In the genomic region with DNA sequence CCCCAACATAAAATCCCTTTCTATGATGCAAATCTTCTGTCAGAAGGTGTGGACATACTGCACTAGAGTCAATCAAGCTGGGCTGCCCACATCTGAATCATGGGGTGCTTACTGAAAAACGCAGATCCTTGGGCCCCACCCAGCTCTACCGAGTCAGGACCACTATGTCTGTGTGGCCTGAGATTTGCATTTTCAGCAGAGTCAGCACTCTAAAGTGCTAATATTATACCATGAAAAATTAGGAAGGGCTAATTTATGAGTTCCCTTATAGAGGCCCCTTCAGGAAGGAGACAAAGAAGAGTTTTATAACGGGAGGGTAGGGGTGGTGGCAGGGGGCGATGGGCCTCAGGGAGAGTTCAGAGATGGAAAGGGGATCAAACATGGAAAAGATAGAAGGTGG, we compare ENCODE assay signal across 1 cellular context.
A peak's percentile ranks its signal among the peaks of the same experiment; 100 is the strongest.
TF ChIP-seq lines count a peak whose summit lies in the region.

No MANE protein-coding gene starts in this region.

TF ChIP-seq in HepG2, 621 proteins besides CTCF, POLR2A, EP300 and RAD21 (continued from another document):
- TF ChIP-seq, protein P1, sequence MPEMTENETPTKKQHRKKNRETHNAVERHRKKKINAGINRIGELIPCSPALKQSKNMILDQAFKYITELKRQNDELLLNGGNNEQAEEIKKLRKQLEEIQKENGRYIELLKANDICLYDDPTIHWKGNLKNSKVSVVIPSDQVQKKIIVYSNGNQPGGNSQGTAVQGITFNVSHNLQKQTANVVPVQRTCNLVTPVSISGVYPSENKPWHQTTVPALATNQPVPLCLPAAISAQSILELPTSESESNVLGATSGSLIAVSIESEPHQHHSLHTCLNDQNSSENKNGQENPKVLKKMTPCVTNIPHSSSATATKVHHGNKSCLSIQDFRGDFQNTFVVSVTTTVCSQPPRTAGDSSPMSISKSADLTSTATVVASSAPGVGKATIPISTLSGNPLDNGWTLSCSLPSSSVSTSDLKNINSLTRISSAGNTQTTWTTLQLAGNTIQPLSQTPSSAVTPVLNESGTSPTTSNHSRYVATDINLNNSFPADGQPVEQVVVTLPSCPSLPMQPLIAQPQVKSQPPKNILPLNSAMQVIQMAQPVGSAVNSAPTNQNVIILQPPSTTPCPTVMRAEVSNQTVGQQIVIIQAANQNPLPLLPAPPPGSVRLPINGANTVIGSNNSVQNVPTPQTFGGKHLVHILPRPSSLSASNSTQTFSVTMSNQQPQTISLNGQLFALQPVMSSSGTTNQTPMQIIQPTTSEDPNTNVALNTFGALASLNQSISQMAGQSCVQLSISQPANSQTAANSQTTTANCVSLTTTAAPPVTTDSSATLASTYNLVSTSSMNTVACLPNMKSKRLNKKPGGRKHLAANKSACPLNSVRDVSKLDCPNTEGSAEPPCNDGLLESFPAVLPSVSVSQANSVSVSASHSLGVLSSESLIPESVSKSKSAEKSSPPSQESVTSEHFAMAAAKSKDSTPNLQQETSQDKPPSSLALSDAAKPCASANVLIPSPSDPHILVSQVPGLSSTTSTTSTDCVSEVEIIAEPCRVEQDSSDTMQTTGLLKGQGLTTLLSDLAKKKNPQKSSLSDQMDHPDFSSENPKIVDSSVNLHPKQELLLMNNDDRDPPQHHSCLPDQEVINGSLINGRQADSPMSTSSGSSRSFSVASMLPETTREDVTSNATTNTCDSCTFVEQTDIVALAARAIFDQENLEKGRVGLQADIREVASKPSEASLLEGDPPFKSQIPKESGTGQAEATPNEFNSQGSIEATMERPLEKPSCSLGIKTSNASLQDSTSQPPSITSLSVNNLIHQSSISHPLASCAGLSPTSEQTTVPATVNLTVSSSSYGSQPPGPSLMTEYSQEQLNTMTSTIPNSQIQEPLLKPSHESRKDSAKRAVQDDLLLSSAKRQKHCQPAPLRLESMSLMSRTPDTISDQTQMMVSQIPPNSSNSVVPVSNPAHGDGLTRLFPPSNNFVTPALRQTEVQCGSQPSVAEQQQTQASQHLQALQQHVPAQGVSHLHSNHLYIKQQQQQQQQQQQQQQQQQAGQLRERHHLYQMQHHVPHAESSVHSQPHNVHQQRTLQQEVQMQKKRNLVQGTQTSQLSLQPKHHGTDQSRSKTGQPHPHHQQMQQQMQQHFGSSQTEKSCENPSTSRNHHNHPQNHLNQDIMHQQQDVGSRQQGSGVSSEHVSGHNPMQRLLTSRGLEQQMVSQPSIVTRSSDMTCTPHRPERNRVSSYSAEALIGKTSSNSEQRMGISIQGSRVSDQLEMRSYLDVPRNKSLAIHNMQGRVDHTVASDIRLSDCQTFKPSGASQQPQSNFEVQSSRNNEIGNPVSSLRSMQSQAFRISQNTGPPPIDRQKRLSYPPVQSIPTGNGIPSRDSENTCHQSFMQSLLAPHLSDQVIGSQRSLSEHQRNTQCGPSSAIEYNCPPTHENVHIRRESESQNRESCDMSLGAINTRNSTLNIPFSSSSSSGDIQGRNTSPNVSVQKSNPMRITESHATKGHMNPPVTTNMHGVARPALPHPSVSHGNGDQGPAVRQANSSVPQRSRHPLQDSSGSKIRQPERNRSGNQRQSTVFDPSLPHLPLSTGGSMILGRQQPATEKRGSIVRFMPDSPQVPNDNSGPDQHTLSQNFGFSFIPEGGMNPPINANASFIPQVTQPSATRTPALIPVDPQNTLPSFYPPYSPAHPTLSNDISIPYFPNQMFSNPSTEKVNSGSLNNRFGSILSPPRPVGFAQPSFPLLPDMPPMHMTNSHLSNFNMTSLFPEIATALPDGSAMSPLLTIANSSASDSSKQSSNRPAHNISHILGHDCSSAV (CRISPR knock-in tag; IDR thresholded peaks at IDR 0.05; ENCODE audit: borderline replicate concordance) = no peak
- no peak for TF ChIP-seq ELF3 (CRISPR knock-in tag; IDR thresholded peaks at IDR 0.05)
- TF ChIP-seq ZNF816 (CRISPR knock-in tag; IDR thresholded peaks at IDR 0.05; ENCODE audit: borderline replicate concordance) = no peak
- peak; percentile 69 for TF ChIP-seq MAFF (IDR thresholded peaks at IDR 0.05; ENCODE audit: low read depth, low read length)
- TF ChIP-seq, protein P2, sequence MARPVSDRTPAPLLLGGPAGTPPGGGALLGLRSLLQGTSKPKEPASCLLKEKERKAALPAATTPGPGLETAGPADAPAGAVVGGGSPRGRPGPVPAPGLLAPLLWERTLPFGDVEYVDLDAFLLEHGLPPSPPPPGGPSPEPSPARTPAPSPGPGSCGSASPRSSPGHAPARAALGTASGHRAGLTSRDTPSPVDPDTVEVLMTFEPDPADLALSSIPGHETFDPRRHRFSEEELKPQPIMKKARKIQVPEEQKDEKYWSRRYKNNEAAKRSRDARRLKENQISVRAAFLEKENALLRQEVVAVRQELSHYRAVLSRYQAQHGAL (CRISPR knock-in tag; IDR thresholded peaks at IDR 0.05; ENCODE audit: not compliant biosample characterization) = no peak
